10 cellular contexts compared by ENCODE assay signal in genomic region chr17:63634163-63634562, GRCh38. TPM values are rescaled to one million over a fixed set of nuclear protein-coding genes. Genes with fewer than 3 reads are reported as not detected.
A peak's percentile ranks its signal among the peaks of the same experiment; 100 is the strongest.
DNase-seq lines count a peak whose midpoint lies in the region; ATAC-seq and TF ChIP-seq lines count a peak whose summit lies in the region.
"Had no signal": no experiment of that assay in that cellular context is flagged by ENCODE, and none has a peak within 500 bp of the region (broad histone marks: within the 10 kb centered on the region; RNA-seq: fewer than 3 reads in every experiment).

No MANE protein-coding gene starts in this region.

- no peak for DNase-seq in activated naive CD4-positive, alpha-beta T cell treated with anti-CD3 and anti-CD28 coated beads for 36 hours
- no peak for DNase-seq in activated naive CD4-positive, alpha-beta T cell treated with anti-CD3 and anti-CD28 coated beads, Interleukin-2, amount 50 U/mL, for 72 hours (ENCODE audit: low spot score in 2 of 2)
- DNase-seq in body of pancreas, result peak in 1 of 4 donors; percentile 21
- peak; percentile 47 for DNase-seq in medulla oblongata (ENCODE audit: extremely low spot score)
- DNase-seq in thyroid gland, result no peak
- no peak for DNase-seq in iPS-NIHi11 (ENCODE audit: low spot score)
- DNase-seq in putamen (ENCODE audit: low spot score), result no peak
- DNase-seq: effector CD4-positive, alpha-beta T cell; stimulated activated naive CD4-positive, alpha-beta T cell had no signal

- peak overlapping the region in 3 of 4 donors; percentile 15 to 55 (median 22) for H3K27ac ChIP-seq in body of pancreas
- peak overlapping the region; percentile 63 to 94 (median 83) for H3K27ac ChIP-seq in thyroid gland

- intact Hi-C loops in activated naive CD4-positive, alpha-beta T cell treated with anti-CD3 and anti-CD28 coated beads for 36 hours (cut with micrococcal nuclease), result no loop called here
- intact Hi-C loops in body of pancreas (cut with DNase I) (no loop called here), thyroid gland (cut with DNase I) (no loop called here)

- H3K4me3 ChIP-seq in body of pancreas, result no peak overlapping the region
- no peak overlapping the region for H3K4me3 ChIP-seq in thyroid gland (replicated peaks in 1 of 3)

- 71 to 77% methylated on average over 4 of the region's 4 CpGs for WGBS in body of pancreas, 2 donors
- WGBS in thyroid gland, 2 donors, result 75 to 80% methylated on average over 4 of the region's 4 CpGs

- H3K4me1 ChIP-seq in body of pancreas, result peaks cover 46% of the 10 kb centered on the region
- H3K4me1 ChIP-seq in thyroid gland, result peaks cover 36 to 41% of the 10 kb centered on the region in 2 donors

- peaks cover 11% of the 10 kb centered on the region for H3K36me3 Mint-ChIP-seq in activated naive CD4-positive, alpha-beta T cell treated with anti-CD3 and anti-CD28 coated beads for 36 hours (ENCODE audit: low read depth)
- H3K36me3 Mint-ChIP-seq in activated naive CD4-positive, alpha-beta T cell treated with anti-CD3 and anti-CD28 coated beads, Interleukin-2, amount 50 U/mL, for 72 hours, result peaks cover 0 to 4% of the 10 kb centered on the region in 2 donors

- TF ChIP-seq POLR2A in body of pancreas (IDR thresholded peaks at IDR 0.05) (no peak), thyroid gland (IDR thresholded peaks at IDR 0.05) (no peak)

- no peaks in the 10 kb centered on the region for H3K27me3 ChIP-seq in body of pancreas
- H3K27me3 ChIP-seq in thyroid gland, result no peaks in the 10 kb centered on the region

- no peak for ATAC-seq in activated naive CD4-positive, alpha-beta T cell treated with anti-CD3 and anti-CD28 coated beads, Interleukin-2, amount 50 U/mL, for 72 hours
- ATAC-seq in body of pancreas (no peak), GM19467 (IDR thresholded peaks at IDR 0.05; ENCODE audit: unreplicated experiment) (no peak)

- TF ChIP-seq CTCF in body of pancreas (IDR thresholded peaks at IDR 0.05) (no peak), thyroid gland (IDR thresholded peaks at IDR 0.05) (no peak)

- no peak overlapping the region for H3K4me3 Mint-ChIP-seq in activated naive CD4-positive, alpha-beta T cell treated with anti-CD3 and anti-CD28 coated beads for 36 hours

- no peaks in the 10 kb centered on the region for H3K9me3 Mint-ChIP-seq in activated naive CD4-positive, alpha-beta T cell treated with anti-CD3 and anti-CD28 coated beads for 36 hours
- no peaks in the 10 kb centered on the region for H3K9me3 Mint-ChIP-seq in activated naive CD4-positive, alpha-beta T cell treated with anti-CD3 and anti-CD28 coated beads, Interleukin-2, amount 50 U/mL, for 72 hours

- H3K9me3 ChIP-seq in body of pancreas, result no peaks in the 10 kb centered on the region
- no peaks in the 10 kb centered on the region for H3K9me3 ChIP-seq in thyroid gland

- peak overlapping the region; percentile 17 for H3K27ac Mint-ChIP-seq in activated naive CD4-positive, alpha-beta T cell treated with anti-CD3 and anti-CD28 coated beads for 36 hours
- peak overlapping the region in 1 of 2 donors; percentile 73 for H3K27ac Mint-ChIP-seq in activated naive CD4-positive, alpha-beta T cell treated with anti-CD3 and anti-CD28 coated beads, Interleukin-2, amount 50 U/mL, for 72 hours

- peaks cover 29% of the 10 kb centered on the region for H3K4me1 Mint-ChIP-seq in activated naive CD4-positive, alpha-beta T cell treated with anti-CD3 and anti-CD28 coated beads for 36 hours (ENCODE audit: low read depth)

- CTCF ChIA-PET in activated naive CD4-positive, alpha-beta T cell treated with anti-CD3 and anti-CD28 coated beads for 36 hours (lab: Charles Lee), result interaction anchor here (1.4 to 2.2 kb wide), 2 partner anchors 19 to 22 kb away, joined by 4 to 5 read pairs; no protein-coding TSS in a partner anchor

- H3K36me3 ChIP-seq in body of pancreas (replicated peaks in 1 of 2; ENCODE audit: insufficient read depth in 1 of 2, low read depth in 2 of 2) (peaks cover 0 to 4% of the 10 kb centered on the region in 2 donors), thyroid gland (peaks cover 0 to 6% of the 10 kb centered on the region in 2 donors)

- H3K27me3 Mint-ChIP-seq in activated naive CD4-positive, alpha-beta T cell treated with anti-CD3 and anti-CD28 coated beads for 36 hours (ENCODE audit: low read depth), result no peaks in the 10 kb centered on the region

RNA-seq across cellular contexts. Expression of gene MAP3K3, which starts 11.9 kb away (rescaled TPM):
- total RNA-seq in activated naive CD4-positive, alpha-beta T cell treated with anti-CD3 and anti-CD28 coated beads for 36 hours, result 10 to 100 TPM; 28.8 to 29.6 TPM
- 10 to 100 TPM; 28.3 to 54.2 TPM for total RNA-seq in activated naive CD4-positive, alpha-beta T cell treated with anti-CD3 and anti-CD28 coated beads, Interleukin-2, amount 50 U/mL, for 72 hours
- total RNA-seq in body of pancreas, result 10 to 100 TPM; 21.0 to 33.3 TPM
- total RNA-seq in thyroid gland, result 10 to 100 TPM; 38.6 to 68.0 (median 43.8) TPM

RNA-seq across cellular contexts. Expression of gene TACO1, which starts 33.5 kb away (rescaled TPM):
- 10 to 100 TPM; 27.6 to 28.9 TPM for total RNA-seq in activated naive CD4-positive, alpha-beta T cell treated with anti-CD3 and anti-CD28 coated beads for 36 hours
- total RNA-seq in activated naive CD4-positive, alpha-beta T cell treated with anti-CD3 and anti-CD28 coated beads, Interleukin-2, amount 50 U/mL, for 72 hours, result 10 to 100 TPM; 10.1 to 27.3 TPM
- total RNA-seq in body of pancreas (10 to 100 TPM in 1 of 2 donors, 1 to 10 TPM in 1; 9.3 to 10.5 TPM), thyroid gland (10 to 100 TPM; 15.3 to 17.1 (median 16.0) TPM)
